Comparison of ENCODE assay signal across 8 cellular contexts in genomic region chr5:171484460-171484899, GRCh38.
DNase-seq lines count a peak whose midpoint lies in the region; ATAC-seq and TF ChIP-seq lines count a peak whose summit lies in the region.

No MANE protein-coding gene starts in this region.

- H3K9me3 ChIP-seq in T-helper 17 cell (ENCODE audit: control insufficient read depth, low read length, poor library complexity, severe bottlenecking) = no peaks in the 10 kb centered on the region

- H3K27ac Mint-ChIP-seq in T-helper 17 cell = peak overlapping the region; percentile 59

- H3K36me3 Mint-ChIP-seq in T-helper 17 cell (ENCODE audit: low read depth) = no peaks in the 10 kb centered on the region

- TF ChIP-seq CTCF in astrocyte of the spinal cord (IDR thresholded peaks at IDR 0.05; ENCODE audit: low read depth, low read length) = peak; percentile 82

- in situ Hi-C loops in astrocyte of the spinal cord (cut with HindIII; ENCODE audit: low sequenced_read_pairs) = no loop called here

- DNase-seq in SKM-1 treated with dmso at 0.1 percent for 144 hours (lab: John Stamatoyannopoulos, UW; ENCODE audit: unreplicated experiment) (peak; percentile 3), SKM-1 (lab: John Stamatoyannopoulos, UW; ENCODE audit: unreplicated experiment) (no peak), T-helper 17 cell (peak; percentile 16 to 35 (median 34)), astrocyte of the spinal cord (ENCODE audit: low read depth, low spot score) (no peak), lung microvascular endothelial cell (ENCODE audit: low read depth in 2 of 2) (peak; percentile 37 to 50), NCI-H345 treated with DMSO at 0.1 percent for 48 hours (lab: John Stamatoyannopoulos, UW; ENCODE audit: unreplicated experiment) (no peak)
- peak; percentile 61 for DNase-seq in stimulated activated naive CD8-positive, alpha-beta T cell treated with anti-CD3 and anti-CD28 coated beads, Interleukin-15, Interleukin-2, amounts not matched to agents 100 U/mL and 50 U/mL, for 24 hours

- H3K4me3 Mint-ChIP-seq in T-helper 17 cell = no peak overlapping the region

- no peak overlapping the region for H3K4me3 ChIP-seq in astrocyte of the spinal cord (ENCODE audit: low read depth, low read length)

- H3K4me1 Mint-ChIP-seq in T-helper 17 cell = peaks cover 9% of the 10 kb centered on the region

- peaks cover 35% of the 10 kb centered on the region for H3K27me3 Mint-ChIP-seq in T-helper 17 cell

- peak; percentile 58 for ATAC-seq in T-helper 17 cell
- peak; percentile 53 for ATAC-seq in stimulated activated naive CD8-positive, alpha-beta T cell treated with anti-CD3 and anti-CD28 coated beads, Interleukin-15, Interleukin-2, amounts not matched to agents 100 U/mL and 50 U/mL, for 24 hours
- ATAC-seq in HG02938 (IDR thresholded peaks at IDR 0.05; ENCODE audit: unreplicated experiment) = no peak

Comparison
In these comparisons a context has a peak if more than half of its experiments do, and no peak if none do; other contexts are left out.
1. DNase-seq: peak in SKM-1 treated with dmso at 0.1 percent for 144 hours (single experiment), T-helper 17 cell (3 of 3), lung microvascular endothelial cell (2 of 2) and stimulated activated naive CD8-positive, alpha-beta T cell treated with anti-CD3 and anti-CD28 coated beads, Interleukin-15, Interleukin-2, amounts not matched to agents 100 U/mL and 50 U/mL, for 24 hours (single experiment); none in SKM-1 (single experiment), astrocyte of the spinal cord (single experiment) and NCI-H345 treated with DMSO at 0.1 percent for 48 hours (single experiment).